23 cellular contexts compared by ENCODE assay signal in the genomic region with DNA sequence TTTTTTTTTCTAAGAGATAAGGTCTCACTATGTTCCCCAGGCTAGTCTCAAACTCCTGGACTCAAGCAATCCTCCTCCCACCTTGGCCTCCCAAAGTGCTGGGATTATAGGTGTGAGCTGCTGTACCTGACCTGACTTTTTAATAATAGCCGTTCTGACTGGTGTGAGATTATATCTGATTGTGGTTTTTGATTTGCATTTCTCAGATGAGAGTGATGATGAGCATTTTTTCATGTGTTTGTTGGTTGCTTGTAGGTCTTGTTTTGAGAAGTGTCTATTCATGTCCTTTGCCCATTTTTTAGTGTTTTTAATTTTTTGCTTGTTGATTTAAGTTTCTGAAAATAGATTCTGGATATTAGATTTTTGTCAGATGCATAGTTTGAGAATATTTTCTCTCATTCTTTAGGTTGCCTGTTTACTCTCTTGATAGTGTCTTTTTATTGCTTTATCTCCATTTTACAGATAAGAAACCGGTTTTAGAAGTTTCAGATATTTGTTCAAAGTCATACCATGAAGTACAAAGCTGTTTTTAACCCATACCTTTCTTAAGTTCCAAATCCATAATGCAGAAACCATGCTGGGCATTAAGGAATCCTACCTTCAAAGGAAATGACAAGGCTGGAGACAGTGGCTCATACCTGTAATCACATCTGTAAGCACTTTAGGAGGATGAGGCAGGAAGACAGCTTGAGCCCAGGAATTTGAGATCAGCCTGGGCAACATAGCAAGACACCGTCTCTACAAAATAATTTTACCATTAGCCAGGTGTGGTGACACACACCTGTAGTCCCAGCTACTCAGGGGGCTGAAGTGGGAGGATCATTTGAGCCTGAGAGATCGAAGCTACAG.
DNase-seq lines count a peak whose midpoint lies in the region; ATAC-seq, FAIRE-seq and TF ChIP-seq lines count a peak whose summit lies in the region.
"Had no signal": no experiment of that assay in that cellular context is flagged by ENCODE, and none has a peak within 500 bp of the region (broad histone marks: within the 10 kb centered on the region; RNA-seq: fewer than 3 reads in every experiment).

No MANE protein-coding gene starts in this region.

- H3K4me1 ChIP-seq in Loucy (ENCODE audit: insufficient read depth, low read length, poor library complexity, severe bottlenecking) (peaks cover 24% of the 10 kb centered on the region), GM12878 (ENCODE audit: control insufficient read depth, insufficient read depth, low read length) (no peaks in the 10 kb centered on the region)

- no peak for TF ChIP-seq EP300 in GM12878 (IDR thresholded peaks at IDR 0.05; ENCODE audit: borderline replicate concordance in 1 of 2, control insufficient read depth in 1 of 2, low read depth in 2 of 2, low read length in 2 of 2)

- H3K36me3 ChIP-seq in Loucy (ENCODE audit: insufficient read depth, low read length) (no peaks in the 10 kb centered on the region), GM12878 (ENCODE audit: control insufficient read depth in 2 of 2, insufficient read depth in 2 of 2, low read length in 1 of 2) (no peaks in the 10 kb centered on the region)

- TF ChIP-seq CTCF in Loucy (conservative IDR thresholded peaks at IDR 0.05; ENCODE audit: low read length) (no peak), GM12878 (IDR thresholded peaks at IDR 0.05 in 2 of 3, conservative IDR thresholded peaks at IDR 0.05 in 1 of 3; ENCODE audit: control insufficient read depth in 2 of 3, extremely low read depth in 1 of 3, insufficient read depth in 1 of 3, low read depth in 3 of 3, low read length in 3 of 3) (no peak), GM10266 (IDR thresholded peaks at IDR 0.05; ENCODE audit: control insufficient read depth, insufficient read depth, low read depth, missing control alignments) (no peak)

- ATAC-seq in GM12878 = peak; percentile 55
- no peak for ATAC-seq in GM21515 (IDR thresholded peaks at IDR 0.05; ENCODE audit: unreplicated experiment)
- ATAC-seq: Right ventricle myocardium inferior had no signal

- no peak for FAIRE-seq in GM12878 (lab: Jason Lieb, UNC)
- FAIRE-seq: GM12891, RCC 7860 had no signal

- no peak for DNase-seq in activated CD4-positive, alpha-beta memory T cell treated with anti-CD3 and anti-CD28 coated beads for 36 hours
- no peak for DNase-seq in activated CD4-positive, alpha-beta memory T cell treated with anti-CD3 and anti-CD28 coated beads, Interleukin-2, amount 10 ng/mL, durations not matched to agents 7 days and 5 days
- DNase-seq in GM12878 (ENCODE audit: low read depth, low spot score) (no peak), NCI-H748 (lab: John Stamatoyannopoulos, UW; ENCODE audit: unreplicated experiment) (no peak), GM10266 (ENCODE audit: extremely low spot score) (no peak), NCI-H2171 (lab: John Stamatoyannopoulos, UW) (no peak)
- DNase-seq: 8988T; CD4-positive, CD25-positive, alpha-beta regulatory T cell; DMS153; GDM1; H9; NCI-H1417; NCI-H187 treated with DMSO at 0.1 percent for 48 hours; NCI-H345; NCI-H524 treated with DMSO at 0.1 percent for 48 hours; NK-92 treated with Interleukin-12 subunit alpha and Interleukin-12 subunit beta, amount 100 ng/mL, for 24 hours had no signal

- H3K4me2 ChIP-seq in Loucy (ENCODE audit: low read depth, low read length, poor library complexity, severe bottlenecking) (peak overlapping the region; percentile 28), GM12878 (ENCODE audit: control insufficient read depth, insufficient read depth) (no peak overlapping the region)

- no peaks in the 10 kb centered on the region for H4K20me1 ChIP-seq in Loucy (ENCODE audit: insufficient read depth, low read length, poor library complexity, severe bottlenecking)
- no peaks in the 10 kb centered on the region for H4K20me1 ChIP-seq in GM12878 (ENCODE audit: control insufficient read depth, insufficient read depth)

- H3K27ac ChIP-seq in GM12878 (ENCODE audit: control insufficient read depth, insufficient read depth) = no peak overlapping the region
- H3K27ac ChIP-seq: SK-N-MC had no signal

- H3K27ac Mint-ChIP-seq in activated CD4-positive, alpha-beta memory T cell treated with anti-CD3 and anti-CD28 coated beads for 36 hours = peak overlapping the region; percentile 10
- H3K27ac Mint-ChIP-seq in activated CD4-positive, alpha-beta memory T cell treated with anti-CD3 and anti-CD28 coated beads, Interleukin-2, amount 10 ng/mL, durations not matched to agents 7 days and 5 days = no peak overlapping the region
- H3K27ac Mint-ChIP-seq: B cell; CD4-positive, CD25-positive, alpha-beta regulatory T cell; H9 had no signal

- peaks cover 2% of the 10 kb centered on the region for H3K36me3 Mint-ChIP-seq in activated CD4-positive, alpha-beta memory T cell treated with anti-CD3 and anti-CD28 coated beads for 36 hours
- H3K36me3 Mint-ChIP-seq in activated CD4-positive, alpha-beta memory T cell treated with anti-CD3 and anti-CD28 coated beads, Interleukin-2, amount 10 ng/mL, durations not matched to agents 7 days and 5 days (ENCODE audit: low read depth) = peaks cover 2% of the 10 kb centered on the region
- H3K36me3 Mint-ChIP-seq: CD4-positive, CD25-positive, alpha-beta regulatory T cell had no signal

- no peaks in the 10 kb centered on the region for H3K9me2 ChIP-seq in Loucy (replicated peaks; ENCODE audit: low read depth, low read length)

- no peak overlapping the region for H3K9ac ChIP-seq in Loucy (ENCODE audit: low read depth, low read length, poor library complexity, severe bottlenecking)
- H3K9ac ChIP-seq in GM12878 (ENCODE audit: control insufficient read depth, insufficient read depth, low read length) = no peak overlapping the region

- no peaks in the 10 kb centered on the region for H3K9me3 ChIP-seq in Loucy (ENCODE audit: insufficient read depth, low read depth, low read length)
- no peaks in the 10 kb centered on the region for H3K9me3 ChIP-seq in GM12878 (replicated peaks; ENCODE audit: control insufficient read depth, insufficient read depth, low read length)

- no peaks in the 10 kb centered on the region for H3K27me3 Mint-ChIP-seq in activated CD4-positive, alpha-beta memory T cell treated with anti-CD3 and anti-CD28 coated beads for 36 hours
- H3K27me3 Mint-ChIP-seq in activated CD4-positive, alpha-beta memory T cell treated with anti-CD3 and anti-CD28 coated beads, Interleukin-2, amount 10 ng/mL, durations not matched to agents 7 days and 5 days = no peaks in the 10 kb centered on the region
- H3K27me3 Mint-ChIP-seq: B cell; CD4-positive, CD25-positive, alpha-beta regulatory T cell had no signal

- H3K27me3 ChIP-seq in Loucy (ENCODE audit: insufficient read depth, low read length, poor library complexity, severe bottlenecking) = no peaks in the 10 kb centered on the region
- H3K27me3 ChIP-seq in GM12878 (replicated peaks in 1 of 2; ENCODE audit: control insufficient read depth in 2 of 2, insufficient read depth in 2 of 2, low read length in 1 of 2) = no peaks in the 10 kb centered on the region

- no peak for TF ChIP-seq POLR2A in GM12878 (IDR thresholded peaks at IDR 0.05; ENCODE audit: low read depth, low read length)

- H3K4me1 Mint-ChIP-seq in activated CD4-positive, alpha-beta memory T cell treated with anti-CD3 and anti-CD28 coated beads for 36 hours (ENCODE audit: low read depth) = peaks cover 11% of the 10 kb centered on the region
- peaks cover 13% of the 10 kb centered on the region for H3K4me1 Mint-ChIP-seq in activated CD4-positive, alpha-beta memory T cell treated with anti-CD3 and anti-CD28 coated beads, Interleukin-2, amount 10 ng/mL, durations not matched to agents 7 days and 5 days

- no TSS peak for BruUV-seq in GM12878 (replicated peaks; lab: Mats Ljungman, UMichigan)

- H3F3A ChIP-seq in Loucy (ENCODE audit: low read depth) = no peaks in the 10 kb centered on the region

- no peak overlapping the region for H3K4me3 Mint-ChIP-seq in activated CD4-positive, alpha-beta memory T cell treated with anti-CD3 and anti-CD28 coated beads for 36 hours
- no peak overlapping the region for H3K4me3 Mint-ChIP-seq in activated CD4-positive, alpha-beta memory T cell treated with anti-CD3 and anti-CD28 coated beads, Interleukin-2, amount 10 ng/mL, durations not matched to agents 7 days and 5 days
- H3K4me3 Mint-ChIP-seq: B cell; CD4-positive, CD25-positive, alpha-beta regulatory T cell; H9 had no signal

- POLR2A ChIA-PET in activated CD4-positive, alpha-beta memory T cell treated with anti-CD3 and anti-CD28 coated beads for 36 hours (lab: Charles Lee) = no interaction called here
- POLR2A ChIA-PET in activated CD4-positive, alpha-beta memory T cell treated with anti-CD3 and anti-CD28 coated beads, Interleukin-2, amount 10 ng/mL, durations not matched to agents 7 days and 5 days (lab: Charles Lee) = interaction anchor here (1.7 kb wide), 1 partner anchor 8 kb away, joined by 4 read pairs; no protein-coding TSS in a partner anchor
- POLR2A ChIA-PET in GM12878 (lab: Charles Lee) = interaction anchor here (0.7 kb wide), 1 partner anchor 1950 kb away, joined by 5 read pairs; no protein-coding TSS in a partner anchor

- RAD21 ChIA-PET in GM12878 (lab: Charles Lee; ENCODE audit: unreplicated experiment) = no interaction called here

- in situ Hi-C loops in GM12878 (cut with MboI) = no loop called here

- intact Hi-C loops in activated CD4-positive, alpha-beta memory T cell treated with anti-CD3 and anti-CD28 coated beads for 36 hours (cut with micrococcal nuclease) = no loop called here
- intact Hi-C loops in GM12878 (cut with micrococcal nuclease; ENCODE audit: unreplicated experiment) = loop anchor here (10.0 kb wide), 1 partner anchor 226 kb away; no protein-coding TSS in a partner anchor

- TF ChIP-seq RAD21 in GM12878 (IDR thresholded peaks at IDR 0.05; ENCODE audit: insufficient read depth, low read depth, low read length) = no peak

- SMC1A ChIA-PET in GM12878 (lab: Charles Lee; ENCODE audit: uncharacterized antibody, unreplicated experiment) = no interaction called here

- no peaks in the 10 kb centered on the region for H3K79me2 ChIP-seq in Loucy (ENCODE audit: insufficient read depth, low read length)
- H3K79me2 ChIP-seq in GM12878 (ENCODE audit: control insufficient read depth, insufficient read depth, low read length) = no peaks in the 10 kb centered on the region

- H3K9me3 Mint-ChIP-seq in activated CD4-positive, alpha-beta memory T cell treated with anti-CD3 and anti-CD28 coated beads for 36 hours = no peaks in the 10 kb centered on the region
- no peaks in the 10 kb centered on the region for H3K9me3 Mint-ChIP-seq in activated CD4-positive, alpha-beta memory T cell treated with anti-CD3 and anti-CD28 coated beads, Interleukin-2, amount 10 ng/mL, durations not matched to agents 7 days and 5 days
- H3K9me3 Mint-ChIP-seq: H9 had no signal

- 18% methylated on average over 4 of the region's 4 CpGs for WGBS in GM12878 (ENCODE audit: insufficient coverage, insufficient replicate concordance, low lambda C conversion rate, missing lambda C conversion rate)

- CTCF ChIA-PET in activated CD4-positive, alpha-beta memory T cell treated with anti-CD3 and anti-CD28 coated beads for 36 hours (lab: Charles Lee) = no interaction called here
- CTCF ChIA-PET in activated CD4-positive, alpha-beta memory T cell treated with anti-CD3 and anti-CD28 coated beads, Interleukin-2, amount 10 ng/mL, durations not matched to agents 7 days and 5 days (lab: Charles Lee) = no interaction called here
- CTCF ChIA-PET in GM12878 (lab: Yijun Ruan, JAX) = interaction anchor here (0.6 kb wide), 1 partner anchor 21 kb away, joined by 3 read pairs; no protein-coding TSS in a partner anchor

- no peak overlapping the region for H2AFZ ChIP-seq in Loucy (ENCODE audit: low read length)
- H2AFZ ChIP-seq in GM12878 (ENCODE audit: control insufficient read depth, low read depth, low read length) = no peak overlapping the region

- H3K4me3 ChIP-seq in Loucy (ENCODE audit: low read length, poor library complexity, severe bottlenecking) = no peak overlapping the region
- H3K4me3 ChIP-seq in GM12878 = no peak overlapping the region
- H3K4me3 ChIP-seq: SK-N-MC had no signal
